In genomic region chr1:229058111-229058551, GRCh38 we compare ENCODE assay signal across 8 cellular contexts.
DNase-seq lines count a peak whose midpoint lies in the region; ATAC-seq and TF ChIP-seq lines count a peak whose summit lies in the region.

No MANE protein-coding gene starts in this region.

- no peak overlapping the region for H3K9ac ChIP-seq in skeletal muscle tissue (ENCODE audit: low read depth in 1 of 3, low read length in 3 of 3)

- ATAC-seq in GM21447 (IDR thresholded peaks at IDR 0.05; ENCODE audit: unreplicated experiment) (no peak), HG03354 (IDR thresholded peaks at IDR 0.05; ENCODE audit: poor library complexity, severe bottlenecking, unreplicated experiment) (no peak)

- H3K27ac ChIP-seq in skeletal muscle tissue (ENCODE audit: low read depth, low read length) (peak overlapping the region; percentile 36), coronary artery (peak overlapping the region in 1 of 2 donors; percentile 42)

- H3K4me1 ChIP-seq in skeletal muscle tissue (ENCODE audit: control insufficient read depth in 3 of 3, insufficient read depth in 3 of 3, low read length in 3 of 3), result peaks cover 9 to 17% (median 10%) of the 10 kb centered on the region in 3 donors

- no peak overlapping the region for H3K4me3 ChIP-seq in skeletal muscle tissue (ENCODE audit: low read length in 3 of 3)
- H3K4me3 ChIP-seq in coronary artery, result no peak overlapping the region

- no peaks in the 10 kb centered on the region for H3K9me3 ChIP-seq in skeletal muscle tissue (ENCODE audit: control insufficient read depth in 3 of 3, low read length in 3 of 3)

- intact Hi-C loops in cardiac septum (cut with DNase I), result no loop called here

- TF ChIP-seq CTCF in coronary artery (IDR thresholded peaks at IDR 0.05), result no peak

- no peaks in the 10 kb centered on the region for H3K36me3 ChIP-seq in skeletal muscle tissue (ENCODE audit: control insufficient read depth in 3 of 3, insufficient read depth in 3 of 3, low read length in 3 of 3)

- DNase-seq in COLO668 (lab: John Stamatoyannopoulos, UW; ENCODE audit: unreplicated experiment) (peak; percentile 42), NCI-H2171 (lab: John Stamatoyannopoulos, UW) (peak; percentile 67), coronary artery (ENCODE audit: low spot score) (no peak), cardiac septum (ENCODE audit: low spot score) (no peak)
- peak; percentile 45 for DNase-seq in activated naive CD4-positive, alpha-beta T cell treated with Interleukin-2 at 50 U/mL for 16 hours

- H3K27me3 ChIP-seq in skeletal muscle tissue (ENCODE audit: control insufficient read depth in 3 of 3, insufficient read depth in 3 of 3, low read length in 3 of 3), result peaks cover 0 to 3% (median 0%) of the 10 kb centered on the region in 3 donors

Comparison
In these comparisons a context has a peak if more than half of its experiments do, and no peak if none do; other contexts are left out.
1. DNase-seq: peak in COLO668 (single experiment), NCI-H2171 (single experiment) and activated naive CD4-positive, alpha-beta T cell treated with Interleukin-2 at 50 U/mL for 16 hours (single experiment); none in coronary artery (single experiment) and cardiac septum (single experiment).